In the genomic region with DNA sequence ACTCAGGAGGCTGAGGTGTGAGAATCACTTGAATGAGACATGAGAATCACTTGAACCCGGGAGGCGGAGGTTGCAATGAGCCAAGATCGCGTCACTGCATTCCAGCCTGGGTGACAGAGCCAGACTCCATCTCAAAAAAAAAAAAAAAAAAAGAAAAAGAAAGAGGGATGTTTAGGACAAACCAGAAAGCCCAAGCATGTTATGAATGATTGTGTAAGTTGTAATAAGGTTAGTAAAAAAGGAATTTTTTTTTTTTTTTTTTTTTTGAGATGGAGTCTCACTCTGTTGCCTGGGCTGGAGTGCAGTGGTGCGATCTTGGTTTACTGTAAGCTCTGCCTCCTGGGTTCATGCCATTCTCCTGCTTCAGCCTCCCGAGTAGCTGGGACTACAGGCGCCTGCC, we compare ENCODE assay signal across 9 cellular contexts. TPM values are rescaled to one million over a fixed set of nuclear protein-coding genes. Genes with fewer than 3 reads are reported as not detected.
"Had no signal": no experiment of that assay in that cellular context is flagged by ENCODE, and none has a peak within 500 bp of the region (broad histone marks: within the 10 kb centered on the region; RNA-seq: fewer than 3 reads in every experiment).

No MANE protein-coding gene starts in this region.

RNA-seq across cellular contexts. Expression of a gene that starts 14.5 kb away (rescaled TPM):
- polyA plus RNA-seq: naive thymus-derived CD8-positive, alpha-beta T cell; neural cell; ovary; pancreas; right cardiac atrium; sigmoid colon; small intestine; smooth muscle cell; spleen had no signal
